In the genomic region with DNA sequence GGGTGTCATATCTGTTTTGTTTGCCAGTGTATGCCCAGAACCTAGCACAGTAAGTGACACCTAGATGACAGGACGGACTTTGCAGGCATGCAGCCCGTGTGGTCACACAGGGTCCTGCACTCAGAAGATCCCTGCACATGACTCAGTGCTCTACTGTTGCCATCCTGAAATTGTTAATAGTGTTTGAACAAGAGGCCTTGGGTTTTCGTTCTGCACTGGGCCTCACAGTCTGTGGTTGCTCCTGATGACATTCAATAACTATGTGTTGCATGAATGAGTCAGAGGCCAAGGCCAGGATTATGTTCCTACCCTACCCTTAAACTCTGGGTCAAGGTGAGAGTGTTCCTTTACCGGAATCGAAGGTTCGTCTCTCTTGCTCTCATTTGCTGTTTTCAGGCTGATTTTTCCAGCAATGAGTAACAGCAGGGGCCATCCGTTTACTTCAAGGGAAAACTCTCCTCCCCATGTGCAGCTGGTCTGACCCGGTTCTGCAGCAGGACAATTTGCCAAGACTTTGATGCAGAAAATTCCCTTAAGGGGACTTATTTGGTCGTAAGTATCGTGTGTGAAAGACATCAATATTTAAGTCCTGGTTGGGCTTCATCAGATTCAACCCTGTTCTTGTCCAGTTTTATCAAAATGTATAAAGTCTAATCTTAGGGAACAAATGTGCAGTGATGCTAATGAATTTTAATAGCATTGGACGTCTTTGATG, we compare ENCODE assay signal across 12 cellular contexts. TPM values are rescaled to one million over a fixed set of nuclear protein-coding genes. Genes with fewer than 3 reads are reported as not detected.
DNase-seq lines count a peak whose midpoint lies in the region; TF ChIP-seq lines count a peak whose summit lies in the region.
"Had no signal": no experiment of that assay in that cellular context is flagged by ENCODE, and none has a peak within 500 bp of the region (broad histone marks: within the 10 kb centered on the region; RNA-seq: fewer than 3 reads in every experiment).

No MANE protein-coding gene starts in this region.

- H3K4me2 ChIP-seq in parathyroid adenoma (ENCODE audit: low read length): no peak overlapping the region

- H3K9me3 ChIP-seq in parathyroid adenoma (ENCODE audit: control insufficient read depth, low read length) (no peaks in the 10 kb centered on the region), Peyer's patch (no peaks in the 10 kb centered on the region)
- H3K9me3 ChIP-seq: right atrium auricular region had no signal

- TF ChIP-seq CTCF in GM12875 (IDR thresholded peaks at IDR 0.05; ENCODE audit: borderline replicate concordance, insufficient read depth, low read depth, low read length) (peak; percentile 40; the same call in 1 of the 2 replicates), astrocyte of the spinal cord (IDR thresholded peaks at IDR 0.05; ENCODE audit: low read depth, low read length) (peak; percentile 12), parathyroid adenoma (IDR thresholded peaks at IDR 0.05) (no peak), Peyer's patch (IDR thresholded peaks at IDR 0.05) (no peak)

- in situ Hi-C loops in astrocyte of the spinal cord (cut with HindIII; ENCODE audit: low sequenced_read_pairs): no loop called here

- DNase-seq in HuH-7 (ENCODE audit: low spot score): peak; percentile 62
- no peak for DNase-seq in astrocyte of the spinal cord (ENCODE audit: low read depth, low spot score)
- no peak for DNase-seq in central memory CD4-positive, alpha-beta T cell
- no peak for DNase-seq in posterior cingulate gyrus
- DNase-seq in Peyer's patch: no peak
- DNase-seq in NCI-H2196 treated with DMSO at 0.1 percent for 48 hours (lab: John Stamatoyannopoulos, UW; ENCODE audit: unreplicated experiment): no peak
- DNase-seq: glutamatergic neuron, mesendoderm, MM.1S had no signal

- H3K4me3 ChIP-seq in GM12875 (ENCODE audit: low read depth, low read length) (no peak overlapping the region), astrocyte of the spinal cord (ENCODE audit: low read depth, low read length) (no peak overlapping the region), parathyroid adenoma (ENCODE audit: low read depth, low read length) (no peak overlapping the region), Peyer's patch (no peak overlapping the region)
- H3K4me3 ChIP-seq: right atrium auricular region had no signal

- no peaks in the 10 kb centered on the region for H3K27me3 ChIP-seq in parathyroid adenoma (ENCODE audit: control insufficient read depth, insufficient read depth, low read length)
- no peaks in the 10 kb centered on the region for H3K27me3 ChIP-seq in Peyer's patch
- H3K27me3 ChIP-seq: right atrium auricular region had no signal

- no peaks in the 10 kb centered on the region for H3K79me2 ChIP-seq in parathyroid adenoma

- no peak for TF ChIP-seq POLR2A in Peyer's patch (IDR thresholded peaks at IDR 0.05)

- H3K27ac ChIP-seq in parathyroid adenoma (no peak overlapping the region), Peyer's patch (no peak overlapping the region)
- H3K27ac ChIP-seq: right atrium auricular region had no signal

- no peak overlapping the region for H3K9ac ChIP-seq in parathyroid adenoma

- H3K4me1 ChIP-seq in parathyroid adenoma: no peaks in the 10 kb centered on the region
- H3K4me1 ChIP-seq in Peyer's patch: no peaks in the 10 kb centered on the region
- H3K4me1 ChIP-seq: right atrium auricular region had no signal

- intact Hi-C loops in posterior cingulate gyrus (cut with DNase I): no loop called here

- no peaks in the 10 kb centered on the region for H3K36me3 ChIP-seq in parathyroid adenoma (ENCODE audit: control insufficient read depth, insufficient read depth, low read length)
- H3K36me3 ChIP-seq in Peyer's patch: no peaks in the 10 kb centered on the region
- H3K36me3 ChIP-seq: right atrium auricular region had no signal

- peak overlapping the region; percentile 77 for H2AFZ ChIP-seq in parathyroid adenoma

RNA-seq across cellular contexts. Expression of gene PFDN4, which starts 13.0 kb away (rescaled TPM):
- total RNA-seq in Peyer's patch: 10 to 100 TPM; 11.0 to 33.0 (median 28.0) TPM

RNA-seq across cellular contexts. Expression of gene CYP24A1, which starts 21.1 kb away (rescaled TPM):
- total RNA-seq in Peyer's patch: not detected

Comparison
In these comparisons a context has a peak if more than half of its experiments do, and no peak if none do; other contexts are left out.
1. CTCF ChIP-seq: peak in GM12875 (single experiment) and astrocyte of the spinal cord (single experiment); none in parathyroid adenoma (single experiment) and Peyer's patch (0 of 6).